Comparison of ENCODE assay signal across 1 cellular context in genomic region chr9:121780177-121780576, GRCh38.
TF ChIP-seq lines count a peak whose summit lies in the region.

No MANE protein-coding gene starts in this region.

TF ChIP-seq in GM23338, 12 proteins besides CTCF, POLR2A, EP300 and RAD21 (continued from another document):
- TF ChIP-seq ZNF462 (CRISPR knock-in tag; IDR thresholded peaks at IDR 0.05) (no peak), EZH2phosphoT487 (IDR thresholded peaks at IDR 0.05; ENCODE audit: unreplicated experiment) (no peak), JUNB (IDR thresholded peaks at IDR 0.05; ENCODE audit: unreplicated experiment) (no peak), ZNF331 (CRISPR knock-in tag; IDR thresholded peaks at IDR 0.05; ENCODE audit: low read depth) (no peak)
TF ChIP-seq in GM23338: peak in this region for 0.
